In the genomic region with DNA sequence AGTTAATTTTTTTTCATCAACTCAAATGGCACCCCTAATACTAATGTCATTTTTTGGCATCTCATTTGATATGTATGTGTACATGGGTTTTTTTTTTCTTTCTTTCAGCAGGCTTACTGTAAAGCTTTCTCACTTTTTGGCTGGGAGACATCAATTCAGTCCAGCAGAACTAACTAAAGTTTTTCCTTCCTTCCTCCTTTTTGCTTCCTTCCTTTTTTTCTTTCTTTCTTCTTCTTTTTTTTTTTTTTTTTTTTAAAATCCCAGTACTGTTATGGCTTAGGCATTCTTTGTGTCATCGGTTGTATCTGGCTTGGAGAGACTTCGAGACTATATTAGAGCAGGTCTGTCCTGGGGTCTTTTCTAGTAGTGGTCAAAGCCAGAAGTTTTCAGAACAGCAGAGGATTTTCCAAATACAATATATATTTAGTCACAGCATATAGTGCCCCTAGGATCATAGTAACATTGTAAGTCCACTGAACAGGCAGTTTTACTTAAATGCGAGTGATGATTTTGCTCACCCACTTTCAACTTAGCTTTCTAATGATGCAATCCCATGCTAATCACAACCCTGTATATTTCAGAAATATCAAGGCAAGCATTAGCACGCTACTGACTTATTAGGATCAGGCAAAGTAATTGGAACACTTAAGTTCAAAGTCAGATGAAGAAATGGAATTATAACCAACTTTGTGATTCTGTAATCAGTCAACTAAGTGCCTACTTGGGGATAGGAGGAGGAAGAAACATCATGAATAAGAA, we compare ENCODE assay signal across 16 cellular contexts. TPM values are rescaled to one million over a fixed set of nuclear protein-coding genes. Genes with fewer than 3 reads are reported as not detected.
DNase-seq lines count a peak whose midpoint lies in the region; ATAC-seq and TF ChIP-seq lines count a peak whose summit lies in the region.
"Had no signal": no experiment of that assay in that cellular context is flagged by ENCODE, and none has a peak within 500 bp of the region (broad histone marks: within the 10 kb centered on the region; RNA-seq: fewer than 3 reads in every experiment).

No MANE protein-coding gene starts in this region.

- H3K4me3 ChIP-seq in SK-N-MC: peak overlapping the region; percentile 26; the same call in 1 of the 2 replicates
- no peak overlapping the region for H3K4me3 ChIP-seq in coronary artery
- H3K4me3 ChIP-seq: A549, GM23338, SJSA1 had no signal

- no peaks in the 10 kb centered on the region for H3K36me3 ChIP-seq in SK-N-MC (ENCODE audit: insufficient read depth, low read length)
- H3K36me3 ChIP-seq: SJSA1 had no signal

- intact Hi-C loops in natural killer cell (cut with micrococcal nuclease): no loop called here

- peak overlapping the region; percentile 8 for H3K9ac ChIP-seq in SK-N-MC (ENCODE audit: insufficient read length)

- DNase-seq in natural killer cell: no peak
- DNase-seq in natural killer cell treated with Interleukin-12 subunit alpha and Interleukin-12 subunit beta and Interleukin-15 and Interleukin-18, amount 100 ng/mL, for 72 hours (ENCODE audit: low spot score): no peak
- DNase-seq in SK-N-MC (ENCODE audit: low read depth, low spot score): no peak
- no peak for DNase-seq in glutamatergic neuron
- DNase-seq in coronary artery (ENCODE audit: low spot score): no peak
- no peak for DNase-seq in ureter (ENCODE audit: low spot score)
- DNase-seq in RKO (ENCODE audit: low spot score): no peak
- DNase-seq: Calu3; CD4-positive, alpha-beta T cell; NCI-H187; NCI-H446 treated with DMSO at 0.1 percent for 48 hours; NCI-H774 had no signal

- H3K4me1 Mint-ChIP-seq in natural killer cell: peaks cover 12% of the 10 kb centered on the region in 2 donors
- H3K4me1 Mint-ChIP-seq in natural killer cell treated with Interleukin-12 subunit alpha and Interleukin-12 subunit beta and Interleukin-15 and Interleukin-18, amount 100 ng/mL, for 72 hours (ENCODE audit: low read depth in 2 of 2): peaks cover 9 to 10% of the 10 kb centered on the region in 2 donors
- peaks cover 14% of the 10 kb centered on the region for H3K4me1 Mint-ChIP-seq in glutamatergic neuron (ENCODE audit: low read depth, unreplicated experiment)

- TF ChIP-seq CTCF in natural killer cell (IDR thresholded peaks at IDR 0.05) (no peak), glutamatergic neuron (IDR thresholded peaks at IDR 0.05; ENCODE audit: partially characterized antibody, unreplicated experiment) (no peak), coronary artery (IDR thresholded peaks at IDR 0.05) (no peak)

- H3K27me3 Mint-ChIP-seq in natural killer cell (ENCODE audit: low read depth in 2 of 2): peaks cover 58 to 76% of the 10 kb centered on the region in 2 donors
- H3K27me3 Mint-ChIP-seq in natural killer cell treated with Interleukin-12 subunit alpha and Interleukin-12 subunit beta and Interleukin-15 and Interleukin-18, amount 100 ng/mL, for 72 hours: peaks cover 55 to 77% of the 10 kb centered on the region in 2 donors
- peaks cover 13% of the 10 kb centered on the region for H3K27me3 Mint-ChIP-seq in glutamatergic neuron (ENCODE audit: unreplicated experiment)

- no peak for ATAC-seq in natural killer cell
- no peak for ATAC-seq in natural killer cell treated with Interleukin-12 subunit alpha and Interleukin-12 subunit beta and Interleukin-15 and Interleukin-18, amount 100 ng/mL, for 72 hours
- ATAC-seq: A549, GM23338 had no signal

- peak overlapping the region; percentile 10; the same call in 1 of the 2 replicates for H3K27ac ChIP-seq in SK-N-MC
- H3K27ac ChIP-seq in coronary artery: no peak overlapping the region
- H3K27ac ChIP-seq: A549, SJSA1 had no signal

- H3K9me3 ChIP-seq in SK-N-MC (ENCODE audit: low read depth, low read length): no peaks in the 10 kb centered on the region
- H3K9me3 ChIP-seq: A549, SJSA1 had no signal

- peak overlapping the region; percentile 55 for H3K4me3 Mint-ChIP-seq in natural killer cell
- H3K4me3 Mint-ChIP-seq in natural killer cell treated with Interleukin-12 subunit alpha and Interleukin-12 subunit beta and Interleukin-15 and Interleukin-18, amount 100 ng/mL, for 72 hours: no peak overlapping the region
- H3K4me3 Mint-ChIP-seq in glutamatergic neuron (ENCODE audit: unreplicated experiment): peak overlapping the region; percentile 1
- H3K4me3 Mint-ChIP-seq: GM23338 had no signal

- H3K9me3 Mint-ChIP-seq in natural killer cell: no peaks in the 10 kb centered on the region
- no peaks in the 10 kb centered on the region for H3K9me3 Mint-ChIP-seq in natural killer cell treated with Interleukin-12 subunit alpha and Interleukin-12 subunit beta and Interleukin-15 and Interleukin-18, amount 100 ng/mL, for 72 hours
- H3K9me3 Mint-ChIP-seq in glutamatergic neuron (ENCODE audit: unreplicated experiment): peaks cover 10% of the 10 kb centered on the region
- H3K9me3 Mint-ChIP-seq: CD4-positive, alpha-beta T cell; GM23338 had no signal

- H3K27ac Mint-ChIP-seq in natural killer cell: no peak overlapping the region
- H3K27ac Mint-ChIP-seq in natural killer cell treated with Interleukin-12 subunit alpha and Interleukin-12 subunit beta and Interleukin-15 and Interleukin-18, amount 100 ng/mL, for 72 hours: no peak overlapping the region
- H3K27ac Mint-ChIP-seq in glutamatergic neuron (ENCODE audit: unreplicated experiment): no peak overlapping the region
- H3K27ac Mint-ChIP-seq: CD4-positive, alpha-beta T cell; GM23338 had no signal

- H3K36me3 Mint-ChIP-seq in natural killer cell (no peaks in the 10 kb centered on the region), glutamatergic neuron (ENCODE audit: unreplicated experiment) (no peaks in the 10 kb centered on the region)
- H3K36me3 Mint-ChIP-seq in natural killer cell treated with Interleukin-12 subunit alpha and Interleukin-12 subunit beta and Interleukin-15 and Interleukin-18, amount 100 ng/mL, for 72 hours: peaks cover 6% of the 10 kb centered on the region

RNA-seq across cellular contexts. Expression of gene KLHL29, which starts 4.0 kb away (rescaled TPM):
- total RNA-seq in natural killer cell (under 1 TPM; 0.24 to 0.43 (median 0.33) TPM), glutamatergic neuron (ENCODE audit: unreplicated experiment) (36.5 TPM), ureter (16.8 TPM)
- under 1 TPM; 0.11 to 0.12 TPM for total RNA-seq in natural killer cell treated with Interleukin-12 subunit alpha and Interleukin-12 subunit beta and Interleukin-15 and Interleukin-18, amount 100 ng/mL, for 72 hours
- total RNA-seq: G401 had no signal

Comparison
In these comparisons a context has a peak if more than half of its experiments do, and no peak if none do; other contexts are left out.
1. RNA of gene KLHL29, which starts 4.0 kb away (total RNA-seq): 36.5 TPM in glutamatergic neuron (single experiment) and 16.8 TPM in ureter (single experiment); 0.24 to 0.43 TPM in natural killer cell and 0.11 to 0.12 TPM in natural killer cell treated with Interleukin-12 subunit alpha and Interleukin-12 subunit beta and Interleukin-15 and Interleukin-18, amount 100 ng/mL, for 72 hours; every median in the first group is over 10 times any median in the second.